20 cellular contexts compared by ENCODE assay signal in the genomic region with DNA sequence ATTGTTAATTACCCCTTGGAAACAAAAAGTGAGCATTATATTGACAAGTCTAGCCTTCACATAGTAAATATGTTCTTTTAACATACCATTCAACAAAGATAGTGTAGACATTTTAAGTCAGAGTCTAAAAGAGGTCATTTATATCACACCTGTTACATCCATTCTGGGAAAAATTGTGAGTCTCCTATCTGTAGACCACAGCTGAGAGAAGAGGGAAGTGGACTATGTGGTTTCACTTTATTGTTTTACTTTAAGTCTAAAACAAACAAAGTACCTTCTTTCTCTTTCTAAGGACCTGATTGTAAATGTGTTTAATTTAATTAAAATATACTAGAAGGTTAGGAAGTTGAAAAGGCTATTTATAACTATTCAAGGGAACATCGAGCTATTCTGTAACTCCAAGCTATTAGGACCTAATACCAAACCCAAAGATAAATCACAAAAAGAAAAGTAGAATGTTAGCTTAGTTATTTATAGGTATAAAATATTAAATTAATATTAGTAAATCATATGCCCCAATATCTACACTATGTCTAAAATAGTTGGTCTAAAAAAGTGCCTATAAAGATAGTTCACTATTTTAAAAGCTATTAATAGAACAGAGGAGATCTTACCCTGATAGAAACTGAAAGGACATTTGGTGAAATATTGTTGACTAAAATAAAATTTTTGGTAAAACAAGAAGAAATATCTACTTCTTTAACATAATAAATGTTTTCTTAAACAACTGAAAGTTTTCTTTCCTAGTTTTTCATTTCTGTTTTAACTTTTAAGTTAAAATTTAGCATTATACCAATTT.
DNase-seq lines count a peak whose midpoint lies in the region; ATAC-seq, FAIRE-seq and TF ChIP-seq lines count a peak whose summit lies in the region.
"Had no signal": no experiment of that assay in that cellular context is flagged by ENCODE, and none has a peak within 500 bp of the region (broad histone marks: within the 10 kb centered on the region; RNA-seq: fewer than 3 reads in every experiment).

No MANE protein-coding gene starts in this region.

- H2AFZ ChIP-seq in KMS-11 (ENCODE audit: low read depth) (no peak overlapping the region), hepatocyte (no peak overlapping the region)
- H2AFZ ChIP-seq: neural progenitor cell had no signal

- no peak overlapping the region for H3K4me3 Mint-ChIP-seq in T-helper 17 cell
- H3K4me3 Mint-ChIP-seq: activated naive CD8-positive, alpha-beta T cell treated with anti-CD3 and anti-CD28 coated beads, Interleukin-2, amount 50 U/mL, for 24 hours; activated T-helper 17 cell treated with anti-CD3 and anti-CD28 coated beads, Interleukin-2, amount 50 U/mL, for 72 hours; CD8-positive, alpha-beta T cell; dendritic cell treated with granulocyte-macrophage colony-stimulating factor and Interleukin-4, amounts not matched to agents 40 ng/mL and 50 ng/mL, for 4 days; neural progenitor cell; stimulated activated effector memory CD8-positive, alpha-beta T cell treated with anti-CD3 and anti-CD28 coated beads, Interleukin-12 subunit alpha, Interleukin-12 subunit beta, amount 100 ng/mL, for 72 hours had no signal

- H3K27me3 ChIP-seq in KMS-11 (ENCODE audit: insufficient read depth, low read depth) = no peaks in the 10 kb centered on the region
- H3K27me3 ChIP-seq in hepatocyte = no peaks in the 10 kb centered on the region
- H3K27me3 ChIP-seq: neural progenitor cell, testis had no signal

- DNase-seq in frontal cortex (ENCODE audit: low spot score in 2 of 2) (no peak), NCI-H69 (lab: John Stamatoyannopoulos, UW) (no peak), T-helper 17 cell (no peak), hepatocyte (ENCODE audit: low spot score) (no peak), hypothalamus (lab: John Stamatoyannopoulos, UW) (no peak)
- DNase-seq: activated naive CD8-positive, alpha-beta T cell treated with anti-CD3 and anti-CD28 coated beads, Interleukin-2, amount 50 U/mL, for 24 hours; CD8-positive, alpha-beta T cell; H7; NCI-H1930; SHP77 treated with DMSO at 0.1 percent for 48 hours; testis had no signal

- H3K36me3 ChIP-seq in KMS-11 (ENCODE audit: insufficient read depth) (no peaks in the 10 kb centered on the region; the same call in 1 of the 2 replicates), hepatocyte (replicated peaks; ENCODE audit: insufficient read depth, low read depth) (no peaks in the 10 kb centered on the region)

- peaks cover 8% of the 10 kb centered on the region for H3K27me3 Mint-ChIP-seq in T-helper 17 cell
- H3K27me3 Mint-ChIP-seq: activated naive CD8-positive, alpha-beta T cell treated with anti-CD3 and anti-CD28 coated beads, Interleukin-2, amount 50 U/mL, for 24 hours; dendritic cell treated with granulocyte-macrophage colony-stimulating factor and Interleukin-4, amounts not matched to agents 40 ng/mL and 50 ng/mL, for 4 days had no signal

- H3K27ac ChIP-seq in KMS-11 (no peak overlapping the region), hepatocyte (no peak overlapping the region)
- H3K27ac ChIP-seq: neural progenitor cell, testis had no signal

- no peaks in the 10 kb centered on the region for H3K36me3 Mint-ChIP-seq in T-helper 17 cell (ENCODE audit: low read depth)
- H3K36me3 Mint-ChIP-seq: CD8-positive, alpha-beta T cell; neural progenitor cell; stimulated activated effector memory CD8-positive, alpha-beta T cell treated with anti-CD3 and anti-CD28 coated beads, Interleukin-12 subunit alpha, Interleukin-12 subunit beta, amount 100 ng/mL, for 72 hours had no signal

- FAIRE-seq in frontal cortex (lab: Jason Lieb, UNC) = peak; percentile 59

- H3K9me3 ChIP-seq in T-helper 17 cell (ENCODE audit: control insufficient read depth, low read length, poor library complexity, severe bottlenecking) = no peaks in the 10 kb centered on the region
- no peaks in the 10 kb centered on the region for H3K9me3 ChIP-seq in hepatocyte (ENCODE audit: low read depth)
- H3K9me3 ChIP-seq: testis had no signal

- H3K27ac Mint-ChIP-seq in T-helper 17 cell = no peak overlapping the region
- H3K27ac Mint-ChIP-seq: activated naive CD8-positive, alpha-beta T cell treated with anti-CD3 and anti-CD28 coated beads, Interleukin-2, amount 50 U/mL, for 24 hours; activated T-helper 17 cell treated with anti-CD3 and anti-CD28 coated beads, Interleukin-2, amount 50 U/mL, for 72 hours; CD8-positive, alpha-beta T cell; dendritic cell treated with granulocyte-macrophage colony-stimulating factor and Interleukin-4, amounts not matched to agents 40 ng/mL and 50 ng/mL, for 4 days; neural progenitor cell; stimulated activated effector memory CD8-positive, alpha-beta T cell treated with anti-CD3 and anti-CD28 coated beads, Interleukin-12 subunit alpha, Interleukin-12 subunit beta, amount 100 ng/mL, for 72 hours had no signal

- WGBS in hepatocyte (ENCODE audit: low lambda C conversion rate, missing lambda C conversion rate) = 84% methylated on average over 1 of the region's 1 CpG

- no peaks in the 10 kb centered on the region for H4K20me1 ChIP-seq in KMS-11 (ENCODE audit: insufficient read depth)
- no peaks in the 10 kb centered on the region for H4K20me1 ChIP-seq in hepatocyte (ENCODE audit: insufficient read depth, poor library complexity, severe bottlenecking)

- peaks cover 13% of the 10 kb centered on the region for H3K4me1 ChIP-seq in KMS-11 (ENCODE audit: low read depth, poor library complexity, severe bottlenecking)
- H3K4me1 ChIP-seq in hepatocyte (ENCODE audit: insufficient read depth) = no peaks in the 10 kb centered on the region
- H3K4me1 ChIP-seq: neural progenitor cell, testis had no signal

- no peak overlapping the region for H3K4me3 ChIP-seq in KMS-11 (IDR thresholded peaks at IDR 0.05; ENCODE audit: insufficient read depth, low read depth, low read length)
- no peak overlapping the region for H3K4me3 ChIP-seq in hepatocyte
- H3K4me3 ChIP-seq: neural progenitor cell, testis had no signal

- TF ChIP-seq CTCF in KMS-11 (conservative IDR thresholded peaks at IDR 0.05; ENCODE audit: low read depth, low read length) (no peak), hepatocyte (IDR thresholded peaks at IDR 0.05; ENCODE audit: poor library complexity) (no peak)

- H3K79me2 ChIP-seq in KMS-11 (ENCODE audit: insufficient read depth, low read depth) = no peaks in the 10 kb centered on the region
- no peaks in the 10 kb centered on the region for H3K79me2 ChIP-seq in hepatocyte

- H3K4me2 ChIP-seq in KMS-11 (peak overlapping the region; percentile 37), hepatocyte (no peak overlapping the region)
- H3K4me2 ChIP-seq: neural progenitor cell had no signal

- no peaks in the 10 kb centered on the region for H3K9me2 ChIP-seq in hepatocyte (replicated peaks; ENCODE audit: insufficient read depth)

- no peak overlapping the region for H3K9ac ChIP-seq in KMS-11
- H3K9ac ChIP-seq: neural progenitor cell had no signal

- no peaks in the 10 kb centered on the region for H3K4me1 Mint-ChIP-seq in T-helper 17 cell
- H3K4me1 Mint-ChIP-seq: activated T-helper 17 cell treated with anti-CD3 and anti-CD28 coated beads, Interleukin-2, amount 50 U/mL, for 72 hours; stimulated activated effector memory CD8-positive, alpha-beta T cell treated with anti-CD3 and anti-CD28 coated beads, Interleukin-12 subunit alpha, Interleukin-12 subunit beta, amount 100 ng/mL, for 72 hours had no signal

- ATAC-seq in GM18861 (IDR thresholded peaks at IDR 0.05; ENCODE audit: unreplicated experiment) (peak; percentile 56), GM21723 (IDR thresholded peaks at IDR 0.05; ENCODE audit: unreplicated experiment) (peak; percentile 68), T-helper 17 cell (no peak)
- ATAC-seq: activated CD4-positive, CD25-positive, alpha-beta regulatory T cell treated with anti-CD3 and anti-CD28 coated beads, Interleukin-2, amount 50 U/mL, for 24 hours; activated naive CD8-positive, alpha-beta T cell treated with anti-CD3 and anti-CD28 coated beads, Interleukin-2, amount 50 U/mL, for 24 hours; activated T-helper 17 cell treated with anti-CD3 and anti-CD28 coated beads, Interleukin-2, amount 50 U/mL, for 72 hours; CD8-positive, alpha-beta T cell; left lobe of liver; stimulated activated effector memory CD8-positive, alpha-beta T cell treated with anti-CD3 and anti-CD28 coated beads, Interleukin-12 subunit alpha, Interleukin-12 subunit beta, amount 100 ng/mL, for 72 hours had no signal
